ENCODE assay signal across 1 cellular context in genomic region chr19:3389876-3390361, GRCh38.
TF ChIP-seq lines count a peak whose summit lies in the region.

No MANE protein-coding gene starts in this region.

TF ChIP-seq in WTC11, 78 proteins besides CTCF, POLR2A, EP300 and RAD21 (continued from another document):
- TF ChIP-seq ZBTB43 (CRISPR knock-in tag; IDR thresholded peaks at IDR 0.05) (no peak), ATF3 (CRISPR knock-in tag; conservative IDR thresholded peaks at IDR 0.05) (no peak), ZNF263 (CRISPR knock-in tag; IDR thresholded peaks at IDR 0.05; ENCODE audit: low read depth) (no peak), ZNF138 (CRISPR knock-in tag; conservative IDR thresholded peaks at IDR 0.05) (no peak), ZSCAN18 (CRISPR knock-in tag; IDR thresholded peaks at IDR 0.05) (no peak), ETV6 (CRISPR knock-in tag; IDR thresholded peaks at IDR 0.05) (no peak), RORB (CRISPR knock-in tag; IDR thresholded peaks at IDR 0.05) (no peak), ATF1 (CRISPR knock-in tag; IDR thresholded peaks at IDR 0.05) (no peak), HMGA2 (CRISPR knock-in tag; IDR thresholded peaks at IDR 0.05) (no peak), ATF6 (CRISPR knock-in tag; IDR thresholded peaks at IDR 0.05) (no peak), FOXP1 (CRISPR knock-in tag; IDR thresholded peaks at IDR 0.05; ENCODE audit: borderline replicate concordance) (no peak), E2F4 (CRISPR knock-in tag; IDR thresholded peaks at IDR 0.05; ENCODE audit: borderline replicate concordance, low read depth) (no peak), ZNF396 (CRISPR knock-in tag; IDR thresholded peaks at IDR 0.05; ENCODE audit: borderline replicate concordance) (no peak)
